9 cellular contexts compared by ENCODE assay signal in genomic region chr19:39083599-39083982, GRCh38. TPM values are rescaled to one million over a fixed set of nuclear protein-coding genes. Genes with fewer than 3 reads are reported as not detected.
A peak's percentile ranks its signal among the peaks of the same experiment; 100 is the strongest.
DNase-seq lines count a peak whose midpoint lies in the region; ATAC-seq and TF ChIP-seq lines count a peak whose summit lies in the region.
"Had no signal": no experiment of that assay in that cellular context is flagged by ENCODE, and none has a peak within 500 bp of the region (broad histone marks: within the 10 kb centered on the region; RNA-seq: fewer than 3 reads in every experiment).

No MANE protein-coding gene starts in this region.

- no peak for TF ChIP-seq CTCF in hepatocyte (IDR thresholded peaks at IDR 0.05; ENCODE audit: poor library complexity)

- H2AFZ ChIP-seq in hepatocyte = peak overlapping the region; percentile 50

- peak overlapping the region; percentile 59 for H3K4me3 Mint-ChIP-seq in activated naive CD8-positive, alpha-beta T cell treated with anti-CD3 and anti-CD28 coated beads, Interleukin-2, amount 10 ng/mL, durations not matched to agents 7 days and 5 days
- H3K4me3 Mint-ChIP-seq in stimulated activated effector memory CD8-positive, alpha-beta T cell treated with anti-CD3 and anti-CD28 coated beads, Interleukin-12 subunit alpha, Interleukin-12 subunit beta, amount 100 ng/mL, for 72 hours = peak overlapping the region; percentile 78

- no peaks in the 10 kb centered on the region for H3K9me3 ChIP-seq in hepatocyte (ENCODE audit: low read depth)

- DNase-seq in NCI-H2171 treated with DMSO at 0.1 percent for 48 hours (lab: John Stamatoyannopoulos, UW) (peak; percentile 7), NCI-H2171 (lab: John Stamatoyannopoulos, UW) (no peak), hepatocyte (ENCODE audit: low spot score) (no peak), iPS-NIHi11 (ENCODE audit: low spot score) (no peak)
- DNase-seq in activated naive CD8-positive, alpha-beta T cell treated with anti-CD3 and anti-CD28 coated beads, Interleukin-2, amount 10 ng/mL, durations not matched to agents 7 days and 5 days = no peak
- DNase-seq in stimulated activated effector memory CD8-positive, alpha-beta T cell treated with anti-CD3 and anti-CD28 coated beads, Interleukin-12 subunit alpha, Interleukin-12 subunit beta, amount 100 ng/mL, for 72 hours (ENCODE audit: low spot score in 2 of 2) = no peak
- no peak for DNase-seq in stimulated activated CD8-positive, alpha-beta memory T cell treated with anti-CD3 and anti-CD28 coated beads, Interleukin-4, amount 100 ng/mL, for 48 hours
- no peak for DNase-seq in activated naive CD4-positive, alpha-beta T cell treated with Interleukin-2 at 50 U/mL for 16 hours
- DNase-seq: NCI-H345 had no signal

- H3K4me1 ChIP-seq in hepatocyte (ENCODE audit: insufficient read depth) = no peaks in the 10 kb centered on the region

- 25% methylated on average over 14 of the region's 14 CpGs for WGBS in hepatocyte (ENCODE audit: low lambda C conversion rate, missing lambda C conversion rate)

- H3K4me3 ChIP-seq in hepatocyte = peak overlapping the region; percentile 33

- peaks cover 62% of the 10 kb centered on the region for H3K27me3 Mint-ChIP-seq in activated naive CD8-positive, alpha-beta T cell treated with anti-CD3 and anti-CD28 coated beads, Interleukin-2, amount 10 ng/mL, durations not matched to agents 7 days and 5 days

- POLR2A ChIA-PET in activated naive CD8-positive, alpha-beta T cell treated with anti-CD3 and anti-CD28 coated beads, Interleukin-2, amount 10 ng/mL, durations not matched to agents 7 days and 5 days (lab: Charles Lee) = no interaction called here

- no peak overlapping the region for H3K27ac Mint-ChIP-seq in activated naive CD8-positive, alpha-beta T cell treated with anti-CD3 and anti-CD28 coated beads, Interleukin-2, amount 10 ng/mL, durations not matched to agents 7 days and 5 days
- H3K27ac Mint-ChIP-seq in stimulated activated effector memory CD8-positive, alpha-beta T cell treated with anti-CD3 and anti-CD28 coated beads, Interleukin-12 subunit alpha, Interleukin-12 subunit beta, amount 100 ng/mL, for 72 hours = peak overlapping the region; percentile 83

- no peaks in the 10 kb centered on the region for H3K36me3 Mint-ChIP-seq in activated naive CD8-positive, alpha-beta T cell treated with anti-CD3 and anti-CD28 coated beads, Interleukin-2, amount 10 ng/mL, durations not matched to agents 7 days and 5 days
- H3K36me3 Mint-ChIP-seq in stimulated activated effector memory CD8-positive, alpha-beta T cell treated with anti-CD3 and anti-CD28 coated beads, Interleukin-12 subunit alpha, Interleukin-12 subunit beta, amount 100 ng/mL, for 72 hours = no peaks in the 10 kb centered on the region

- no peaks in the 10 kb centered on the region for H3K36me3 ChIP-seq in hepatocyte (replicated peaks; ENCODE audit: insufficient read depth, low read depth)

- peaks cover 8% of the 10 kb centered on the region for H3K4me1 Mint-ChIP-seq in activated naive CD8-positive, alpha-beta T cell treated with anti-CD3 and anti-CD28 coated beads, Interleukin-2, amount 10 ng/mL, durations not matched to agents 7 days and 5 days
- peaks cover 31% of the 10 kb centered on the region for H3K4me1 Mint-ChIP-seq in stimulated activated effector memory CD8-positive, alpha-beta T cell treated with anti-CD3 and anti-CD28 coated beads, Interleukin-12 subunit alpha, Interleukin-12 subunit beta, amount 100 ng/mL, for 72 hours

- ATAC-seq in activated naive CD8-positive, alpha-beta T cell treated with anti-CD3 and anti-CD28 coated beads, Interleukin-2, amount 10 ng/mL, durations not matched to agents 7 days and 5 days (ENCODE audit: low read depth) = no peak
- peak; percentile 24 for ATAC-seq in stimulated activated effector memory CD8-positive, alpha-beta T cell treated with anti-CD3 and anti-CD28 coated beads, Interleukin-12 subunit alpha, Interleukin-12 subunit beta, amount 100 ng/mL, for 72 hours

- H3K4me2 ChIP-seq in hepatocyte = peak overlapping the region; percentile 86

- no peaks in the 10 kb centered on the region for H4K20me1 ChIP-seq in hepatocyte (ENCODE audit: insufficient read depth, poor library complexity, severe bottlenecking)

- no peaks in the 10 kb centered on the region for H3K79me2 ChIP-seq in hepatocyte

- no peaks in the 10 kb centered on the region for H3K9me3 Mint-ChIP-seq in activated naive CD8-positive, alpha-beta T cell treated with anti-CD3 and anti-CD28 coated beads, Interleukin-2, amount 10 ng/mL, durations not matched to agents 7 days and 5 days
- no peaks in the 10 kb centered on the region for H3K9me3 Mint-ChIP-seq in stimulated activated effector memory CD8-positive, alpha-beta T cell treated with anti-CD3 and anti-CD28 coated beads, Interleukin-12 subunit alpha, Interleukin-12 subunit beta, amount 100 ng/mL, for 72 hours

- H3K9me2 ChIP-seq in hepatocyte (replicated peaks; ENCODE audit: insufficient read depth) = no peaks in the 10 kb centered on the region

- no peak overlapping the region for H3K27ac ChIP-seq in hepatocyte

- H3K27me3 ChIP-seq in hepatocyte = peaks cover 38% of the 10 kb centered on the region

RNA-seq across cellular contexts. Expression of gene ACP7, which starts 0.6 kb away (rescaled TPM):
- total RNA-seq in activated naive CD8-positive, alpha-beta T cell treated with anti-CD3 and anti-CD28 coated beads, Interleukin-2, amount 10 ng/mL, durations not matched to agents 7 days and 5 days = not detected
- 0.16 and 0.23 TPM in 2 replicates for total RNA-seq in hepatocyte
- polyA plus RNA-seq in hepatocyte = 0.13 and 0.21 TPM in 2 replicates

RNA-seq across cellular contexts. Expression of gene PAK4, which starts 42.0 kb away (rescaled TPM):
- total RNA-seq in activated naive CD8-positive, alpha-beta T cell treated with anti-CD3 and anti-CD28 coated beads, Interleukin-2, amount 10 ng/mL, durations not matched to agents 7 days and 5 days = 10 to 100 TPM; 16.1 to 17.1 TPM
- total RNA-seq in hepatocyte = 15.2 and 20.3 TPM in 2 replicates
- polyA plus RNA-seq in hepatocyte = 39.6 and 41.0 TPM in 2 replicates

RNA-seq across cellular contexts. Expression of gene FBXO27, which starts 51.2 kb away (rescaled TPM):
- total RNA-seq in activated naive CD8-positive, alpha-beta T cell treated with anti-CD3 and anti-CD28 coated beads, Interleukin-2, amount 10 ng/mL, durations not matched to agents 7 days and 5 days = not detected
- total RNA-seq in hepatocyte = 6.7 and 15.2 TPM in 2 replicates
- 10.3 and 11.0 TPM in 2 replicates for polyA plus RNA-seq in hepatocyte
